ENCODE assay signal across 27 cellular contexts in the genomic region with DNA sequence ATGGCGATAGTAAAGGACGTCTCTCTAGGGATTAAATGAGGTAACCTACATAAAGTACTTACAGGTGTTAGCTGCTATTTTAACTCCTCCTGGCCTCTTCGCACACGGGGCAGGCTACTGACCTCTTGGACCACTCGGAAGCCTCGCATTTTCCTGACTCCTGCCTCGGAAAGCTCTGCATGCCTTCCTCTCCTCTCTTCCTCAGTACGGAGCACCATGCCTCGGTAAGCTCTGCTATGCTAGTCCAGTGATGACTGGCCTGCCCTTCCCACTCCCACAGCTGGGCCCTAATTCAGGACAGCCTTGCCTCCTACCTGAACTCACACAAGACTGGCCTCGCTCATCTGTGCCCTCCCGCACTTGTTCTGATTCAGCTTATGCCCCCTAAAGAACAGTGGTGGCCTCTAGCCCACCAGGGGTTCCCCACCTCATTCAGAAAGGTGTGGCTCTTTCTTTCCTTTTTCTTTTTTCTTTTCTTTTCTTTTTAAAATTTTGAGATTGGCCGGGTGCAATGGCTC.
"Had no signal": no experiment of that assay in that cellular context is flagged by ENCODE, and none has a peak within 500 bp of the region (broad histone marks: within the 10 kb centered on the region; RNA-seq: fewer than 3 reads in every experiment).

No MANE protein-coding gene starts in this region.

- DNase-seq: activated CD4-positive, alpha-beta T cell treated with anti-CD3 and anti-CD28 coated beads for 4 hours; activated CD8-positive, alpha-beta memory T cell treated with anti-CD3 and anti-CD28 coated beads, Interleukin-2, amount 50 U/mL, for 4 hours; activated CD8-positive, alpha-beta T cell treated with anti-CD3 and anti-CD28 coated beads for 36 hours; activated naive CD4-positive, alpha-beta T cell treated with anti-CD3 and anti-CD28 coated beads, Interleukin-2, amount 50 U/mL, for 16 hours; activated naive CD8-positive, alpha-beta T cell treated with anti-CD3 and anti-CD28 coated beads, Interleukin-2, amount 50 U/mL, for 24 hours; activated T-cell treated with anti-CD3 and anti-CD28 coated beads, Interleukin-2, amount 50 U/mL, for 72 hours; amniotic stem cell; body of pancreas; MG63; MV-4-11; NCI-H1092 treated with DMSO at 0.1 percent for 48 hours; NCI-H1417 treated with DMSO at 0.1 percent for 48 hours; NCI-H1694; NCI-H2029; NCI-H2107; NCI-H510A treated with DMSO at 0.1 percent for 48 hours; NCI-H69; NK-92 treated with Interleukin-12 subunit alpha and Interleukin-12 subunit beta, amount 100 ng/mL, for 24 hours; OCI-M1; RPMI8226; SJCRH30; SK-N-SH; WERI-Rb-1 had no signal

- H3K4me2 ChIP-seq: KMS-11, SK-N-SH had no signal

- ATAC-seq: activated CD8-positive, alpha-beta T cell treated with anti-CD3 and anti-CD28 coated beads for 36 hours; activated naive CD8-positive, alpha-beta T cell treated with anti-CD3 and anti-CD28 coated beads, Interleukin-2, amount 50 U/mL, for 24 hours; activated T-cell treated with anti-CD3 and anti-CD28 coated beads, Interleukin-2, amount 50 U/mL, for 72 hours; body of pancreas; Panc1; Right ventricle myocardium inferior had no signal

- H3K4me3 ChIP-seq: ascending aorta, body of pancreas, MG63, SJCRH30 had no signal

- H3K27me3 Mint-ChIP-seq: activated CD8-positive, alpha-beta T cell treated with anti-CD3 and anti-CD28 coated beads for 36 hours had no signal

- H3K4me3 Mint-ChIP-seq: activated CD8-positive, alpha-beta T cell treated with anti-CD3 and anti-CD28 coated beads for 36 hours; activated naive CD8-positive, alpha-beta T cell treated with anti-CD3 and anti-CD28 coated beads, Interleukin-2, amount 50 U/mL, for 24 hours; activated T-cell treated with anti-CD3 and anti-CD28 coated beads, Interleukin-2, amount 50 U/mL, for 72 hours had no signal

- H3K27ac Mint-ChIP-seq: activated CD8-positive, alpha-beta T cell treated with anti-CD3 and anti-CD28 coated beads for 36 hours; activated naive CD8-positive, alpha-beta T cell treated with anti-CD3 and anti-CD28 coated beads, Interleukin-2, amount 50 U/mL, for 24 hours; activated T-cell treated with anti-CD3 and anti-CD28 coated beads, Interleukin-2, amount 50 U/mL, for 72 hours had no signal

- H3K9me3 Mint-ChIP-seq: activated CD8-positive, alpha-beta T cell treated with anti-CD3 and anti-CD28 coated beads for 36 hours; activated naive CD8-positive, alpha-beta T cell treated with anti-CD3 and anti-CD28 coated beads, Interleukin-2, amount 50 U/mL, for 24 hours; activated T-cell treated with anti-CD3 and anti-CD28 coated beads, Interleukin-2, amount 50 U/mL, for 72 hours had no signal

- H3K27ac ChIP-seq: ascending aorta, KMS-11, SJCRH30, WERI-Rb-1 had no signal

- H3K27me3 ChIP-seq: ascending aorta, body of pancreas, MG63, SJCRH30 had no signal

- H3K9me3 ChIP-seq: ascending aorta, body of pancreas, MG63, SJCRH30, SK-N-SH had no signal

- H3K9ac ChIP-seq: KMS-11, SK-N-SH had no signal

- H3K36me3 ChIP-seq: ascending aorta, MG63, SJCRH30, WERI-Rb-1 had no signal
